Comparison of ENCODE assay signal across 11 cellular contexts in genomic region chr15:51348688-51349087, GRCh38. TPM values are rescaled to one million over a fixed set of nuclear protein-coding genes. Genes with fewer than 3 reads are reported as not detected.
A peak's percentile ranks its signal among the peaks of the same experiment; 100 is the strongest.
DNase-seq lines count a peak whose midpoint lies in the region; ATAC-seq and TF ChIP-seq lines count a peak whose summit lies in the region.
"Had no signal": no experiment of that assay in that cellular context is flagged by ENCODE, and none has a peak within 500 bp of the region (broad histone marks: within the 10 kb centered on the region; RNA-seq: fewer than 3 reads in every experiment).

No MANE protein-coding gene starts in this region.

- no peak for TF ChIP-seq POLR2A in uterus (IDR thresholded peaks at IDR 0.05)

- no peaks in the 10 kb centered on the region for H3K4me1 ChIP-seq in uterus
- H3K4me1 ChIP-seq: neural progenitor cell had no signal

- intact Hi-C loops in uterus (cut with DNase I; ENCODE audit: low total_unique reads): no loop called here

- ATAC-seq in GM18511 (IDR thresholded peaks at IDR 0.05; ENCODE audit: unreplicated experiment) (peak; percentile 97), GM21526 (IDR thresholded peaks at IDR 0.05; ENCODE audit: low FRiP score, unreplicated experiment) (peak; percentile 89), HG03354 (IDR thresholded peaks at IDR 0.05; ENCODE audit: poor library complexity, severe bottlenecking, unreplicated experiment) (peak; percentile 97)
- ATAC-seq: HepG2 had no signal

- TF ChIP-seq CTCF in uterus (IDR thresholded peaks at IDR 0.05): no peak

- H3K4me3 ChIP-seq in uterus: no peak overlapping the region
- H3K4me3 ChIP-seq: neural progenitor cell, SJSA1 had no signal

- H3K27me3 ChIP-seq in layer of hippocampus (ENCODE audit: control insufficient read depth, insufficient read depth, low read length): no peaks in the 10 kb centered on the region
- no peaks in the 10 kb centered on the region for H3K27me3 ChIP-seq in uterus
- H3K27me3 ChIP-seq: SJSA1 had no signal

- no peaks in the 10 kb centered on the region for H3K9me3 ChIP-seq in uterus
- H3K9me3 ChIP-seq: SJSA1 had no signal

- H3K27ac ChIP-seq in layer of hippocampus (ENCODE audit: low read depth, low read length): peak overlapping the region; percentile 93
- H3K27ac ChIP-seq in uterus: peak overlapping the region in 1 of 2 donors; percentile 5
- H3K27ac ChIP-seq: neural progenitor cell, SJSA1 had no signal

- no peak for DNase-seq in uterus
- DNase-seq in SW480 (ENCODE audit: low spot score): no peak
- no peak for DNase-seq in mucosa of gallbladder (ENCODE audit: low spot score)
- DNase-seq in activated effector memory CD4-positive, alpha-beta T cell treated with Interleukin-2 at 50 U/mL for 16 hours: no peak

- no peaks in the 10 kb centered on the region for H3K36me3 ChIP-seq in uterus
- H3K36me3 ChIP-seq: neural progenitor cell, SJSA1 had no signal

RNA-seq across cellular contexts. Expression of gene GLDN, which starts 7.2 kb away (rescaled TPM):
- 10 to 100 TPM in 1 of 4 donors, 1 to 10 TPM in 2, under 1 TPM in 1; 0.77 to 11.8 (median 3.7) TPM for total RNA-seq in uterus
- total RNA-seq in mucosa of gallbladder: 20.7 TPM

RNA-seq across cellular contexts. Expression of gene CYP19A1, which starts 10.3 kb away (rescaled TPM):
- total RNA-seq in uterus: not detected
- total RNA-seq in mucosa of gallbladder: 0.46 TPM
- total RNA-seq: SJSA1 had no signal
